8 cellular contexts compared by ENCODE assay signal in the genomic region with DNA sequence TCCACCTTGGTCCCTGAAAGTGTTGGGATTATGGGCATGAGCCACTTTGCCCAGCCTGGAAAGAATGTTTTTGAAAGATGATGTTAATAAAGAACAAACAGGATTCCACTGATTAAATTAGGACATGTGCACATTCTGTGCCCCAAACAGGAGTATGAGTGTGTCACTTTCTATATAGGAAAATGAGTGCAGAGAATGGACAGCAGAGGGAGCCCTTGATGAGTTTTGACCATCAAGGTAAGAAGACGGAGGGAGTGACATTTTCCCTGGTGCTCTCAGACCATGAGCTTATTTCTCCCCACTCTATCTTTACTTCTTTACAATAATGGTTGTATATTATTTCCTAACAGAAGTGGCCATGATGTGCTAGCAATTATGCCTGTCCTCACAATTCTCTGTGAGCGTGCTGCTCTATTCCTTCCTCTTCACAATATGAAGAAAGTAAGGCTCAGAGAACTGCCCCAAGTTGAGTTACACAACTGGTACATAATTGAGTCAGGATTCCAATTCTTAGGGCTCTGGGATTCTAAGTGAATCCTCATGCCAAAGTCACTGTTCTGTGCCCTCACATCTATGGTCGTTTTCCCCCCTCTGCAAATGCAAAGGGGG. TPM values are rescaled to one million over a fixed set of nuclear protein-coding genes. Genes with fewer than 3 reads are reported as not detected.
DNase-seq lines count a peak whose midpoint lies in the region; ATAC-seq, FAIRE-seq and TF ChIP-seq lines count a peak whose summit lies in the region.

No MANE protein-coding gene starts in this region.

- in situ Hi-C loops in K562 (cut with MboI) = loop anchor here (5.0 kb wide), 1 partner anchor 148 kb away; no protein-coding TSS in a partner anchor

- CTCF ChIA-PET in K562 (lab: Yijun Ruan, JAX; ENCODE audit: low intra/inter-chr PET ratio) = interaction anchor here (4.5 kb wide), 1 partner anchor 147 kb away, joined by 21 read pairs; no protein-coding TSS in a partner anchor

- no peak for TF ChIP-seq EP300 in K562 (IDR thresholded peaks at IDR 0.05; ENCODE audit: low read length)

- peak; percentile 46 to 60 (median 59); a peak in 5 of 6 replicates for TF ChIP-seq CTCF in K562 (IDR thresholded peaks at IDR 0.05 in 2 of 3, conservative IDR thresholded peaks at IDR 0.05 in 1 of 3; ENCODE audit: insufficient read depth in 2 of 3, low read depth in 1 of 3, low read length in 3 of 3)

- peak; percentile 77 to 91 for TF ChIP-seq RAD21 in K562 (CRISPR knock-in tag; conservative IDR thresholded peaks at IDR 0.05 in 1 of 2, IDR thresholded peaks at IDR 0.05 in 1 of 2)

- no peak for TF ChIP-seq POLR2A in K562 (conservative IDR thresholded peaks at IDR 0.05)

- DNase-seq in DMS79 (lab: John Stamatoyannopoulos, UW) (peak; percentile 55), NCI-H1048 (lab: John Stamatoyannopoulos, UW) (peak; percentile 39), SJCRH30 (peak; percentile 69 to 89), K562 (ENCODE audit: extremely low read depth in 1 of 4, low spot score in 3 of 4) (peak; percentile 41 to 75 (median 51)), iPS DF 6.9 (ENCODE audit: low read depth, low spot score) (peak; percentile 54), small intestine (peak; percentile 81), 8988T (no peak)

- no peak overlapping the region for H3K4me2 ChIP-seq in K562 (ENCODE audit: insufficient read depth, low read length)

- no peak overlapping the region for H3K9ac ChIP-seq in K562 (ENCODE audit: insufficient read depth in 1 of 2, low read depth in 2 of 2, low read length in 2 of 2)

- H3K4me1 ChIP-seq in SJCRH30 = no peaks in the 10 kb centered on the region
- H3K4me1 ChIP-seq in K562 (replicated peaks in 1 of 2; ENCODE audit: control insufficient read depth in 2 of 2, insufficient read depth in 2 of 2, low read length in 2 of 2) = no peaks in the 10 kb centered on the region; a peak in 1 of 5 replicates
- H3K4me1 ChIP-seq in iPS DF 6.9 (ENCODE audit: control insufficient read depth, insufficient read depth, low read length) = no peaks in the 10 kb centered on the region
- no peaks in the 10 kb centered on the region for H3K4me1 ChIP-seq in small intestine (ENCODE audit: control insufficient read depth in 2 of 2, insufficient read depth in 1 of 2, low read depth in 1 of 2, low read length in 1 of 2)

- H3K4me3 ChIP-seq in SJCRH30 (no peak overlapping the region), K562 (no peak overlapping the region), iPS DF 6.9 (ENCODE audit: low read length) (no peak overlapping the region), small intestine (ENCODE audit: low read depth in 1 of 2, low read length in 2 of 2) (no peak overlapping the region)

- POLR2A ChIA-PET in K562 (lab: Yijun Ruan, JAX) = interaction anchor here (1.6 kb wide), 1 partner anchor 20 kb away, joined by 4 read pairs; a partner anchor contains a TSS

- peak; percentile 70 for FAIRE-seq in K562 (lab: Jason Lieb, UNC)
- FAIRE-seq in small intestine (lab: Jason Lieb, UNC) = no peak

- no peaks in the 10 kb centered on the region for H3K79me2 ChIP-seq in K562 (ENCODE audit: control insufficient read depth, insufficient read depth, low read length)

- no peaks in the 10 kb centered on the region; the same call in 1 of the 2 replicates for H4K20me1 ChIP-seq in K562 (replicated peaks; ENCODE audit: control insufficient read depth, insufficient read depth, low read length)

- H3K27ac ChIP-seq in SJCRH30 = no peak overlapping the region
- H3K27ac ChIP-seq in K562 (ENCODE audit: extremely low read depth, low read depth, low read length) = no peak overlapping the region
- H3K27ac ChIP-seq in iPS DF 6.9 (ENCODE audit: low read length) = no peak overlapping the region
- H3K27ac ChIP-seq in small intestine (ENCODE audit: low read depth in 1 of 2, low read length in 1 of 2) = no peak overlapping the region

- H3K9me3 ChIP-seq in SJCRH30 (replicated peaks) (no peaks in the 10 kb centered on the region), K562 (replicated peaks; ENCODE audit: control insufficient read depth, insufficient read depth, low read depth, low read length) (no peaks in the 10 kb centered on the region), iPS DF 6.9 (ENCODE audit: control insufficient read depth, insufficient read depth, low read length) (no peaks in the 10 kb centered on the region), small intestine (ENCODE audit: control insufficient read depth, low read depth) (no peaks in the 10 kb centered on the region)

- 22% methylated on average over 2 of the region's 3 CpGs for WGBS in K562 (ENCODE audit: insufficient coverage, low coverage, missing lambda C conversion rate)
- no CpG with 5 or more reads among the region's 3 CpGs for WGBS in iPS DF 6.9 (ENCODE audit: insufficient coverage, insufficient read length)
- 61 to 67% (median 66%) methylated on average over 3 of the region's 3 CpGs for WGBS in small intestine, 3 donors

- intact Hi-C loops in K562 (cut with micrococcal nuclease) = loop anchor here (1.0 to 5.0 kb wide), 2 partner anchors 147 to 297 kb away; no protein-coding TSS in a partner anchor

- ATAC-seq in GM21619 (IDR thresholded peaks at IDR 0.05; ENCODE audit: unreplicated experiment) (peak; percentile 69), K562 (peak; percentile 91)

- no TSS peak for BruUV-seq in K562 (replicated peaks; lab: Mats Ljungman, UMichigan)

- H3K27me3 ChIP-seq in SJCRH30 (no peaks in the 10 kb centered on the region), K562 (ENCODE audit: control insufficient read depth in 2 of 2, insufficient read depth in 2 of 2, low read length in 2 of 2) (no peaks in the 10 kb centered on the region), iPS DF 6.9 (ENCODE audit: control insufficient read depth, insufficient read depth, low read length) (no peaks in the 10 kb centered on the region), small intestine (ENCODE audit: control insufficient read depth in 2 of 2, insufficient read depth in 2 of 2, low read length in 2 of 2) (no peaks in the 10 kb centered on the region)

- H2AFZ ChIP-seq in K562 (ENCODE audit: low read depth, low read length) = no peak overlapping the region

- H3K36me3 ChIP-seq in SJCRH30 (no peaks in the 10 kb centered on the region), K562 (ENCODE audit: control insufficient read depth, insufficient read depth, low read length) (no peaks in the 10 kb centered on the region), iPS DF 6.9 (ENCODE audit: control insufficient read depth, insufficient read depth, low read length) (no peaks in the 10 kb centered on the region), small intestine (ENCODE audit: control insufficient read depth in 2 of 2, insufficient read depth in 2 of 2, low read length in 2 of 2) (no peaks in the 10 kb centered on the region)

- H3K9me1 ChIP-seq in K562 (ENCODE audit: control insufficient read depth, insufficient read depth, low read length) = no peaks in the 10 kb centered on the region

TF ChIP-seq in K562, 482 proteins besides CTCF, POLR2A, EP300 and RAD21:
- TF ChIP-seq MTA3 (IDR thresholded peaks at IDR 0.05; ENCODE audit: borderline replicate concordance) = no peak
- TF ChIP-seq KLF16 (IDR thresholded peaks at IDR 0.05) = 0 out of 2 replicates have a peak, but pooled peaks have one; percentile 19
- TF ChIP-seq, protein P1, sequence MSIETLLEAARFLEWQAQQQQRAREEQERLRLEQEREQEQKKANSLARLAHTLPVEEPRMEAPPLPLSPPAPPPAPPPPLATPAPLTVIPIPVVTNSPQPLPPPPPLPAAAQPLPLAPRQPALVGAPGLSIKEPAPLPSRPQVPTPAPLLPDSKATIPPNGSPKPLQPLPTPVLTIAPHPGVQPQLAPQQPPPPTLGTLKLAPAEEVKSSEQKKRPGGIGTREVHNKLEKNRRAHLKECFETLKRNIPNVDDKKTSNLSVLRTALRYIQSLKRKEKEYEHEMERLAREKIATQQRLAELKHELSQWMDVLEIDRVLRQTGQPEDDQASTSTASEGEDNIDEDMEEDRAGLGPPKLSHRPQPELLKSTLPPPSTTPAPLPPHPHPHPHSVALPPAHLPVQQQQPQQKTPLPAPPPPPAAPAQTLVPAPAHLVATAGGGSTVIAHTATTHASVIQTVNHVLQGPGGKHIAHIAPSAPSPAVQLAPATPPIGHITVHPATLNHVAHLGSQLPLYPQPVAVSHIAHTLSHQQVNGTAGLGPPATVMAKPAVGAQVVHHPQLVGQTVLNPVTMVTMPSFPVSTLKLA (conservative IDR thresholded peaks at IDR 0.05) = no peak
- TF ChIP-seq RBM17 (IDR thresholded peaks at IDR 0.05; ENCODE audit: borderline replicate concordance, low read depth, low read length) = no peak
- TF ChIP-seq SMC3 (conservative IDR thresholded peaks at IDR 0.05; ENCODE audit: insufficient read depth, low read depth, low read length) = 0 out of 2 replicates have a peak, but pooled peaks have one; percentile 33

RNA-seq across cellular contexts. Expression of a gene that starts 20.6 kb away (rescaled TPM):
- total RNA-seq in SJCRH30 (2014; rRNA removed; shearing (Covaris generic)) = 4,028 and 4,913 TPM in 2 replicates
- 189 and 251 TPM in 2 replicates for total RNA-seq in K562 (2011; cell fraction: chromatin; rRNA removed; ENCODE audit: low replicate concordance)
- 470 and 540 TPM in 2 replicates for total RNA-seq in K562 (2011; cell fraction: nucleolus; rRNA removed)
- total RNA-seq in K562 (2011; cell fraction: nucleoplasm; rRNA removed) = 645 and 1,259 TPM in 2 replicates
- 1,954 and 2,610 TPM in 2 replicates for total RNA-seq in K562 (2014; rRNA removed)
- 2,970 and 2,991 TPM in 2 replicates for total RNA-seq in K562 (2014; rRNA removed; fragmentation: Illumina TruSeq; extraction: Trizol)
- 3,128 and 3,349 TPM in 2 replicates for total RNA-seq in K562 (2015; rRNA removed; fragmentation: Illumina TruSeq; extraction: Trizol)
- total RNA-seq in K562 (2021) = 2,073 and 2,273 TPM in 2 replicates
- polyA plus RNA-seq in K562 (2011; rRNA removed) = 2,373 and 2,467 TPM in 2 replicates
- polyA plus RNA-seq in K562 (2011; cell fraction: cytosol; rRNA removed) = 982 and 1,470 TPM in 2 replicates
- polyA plus RNA-seq in K562 (2011; cell fraction: nucleus; rRNA removed) = 1,025 and 1,886 TPM in 2 replicates
- polyA plus RNA-seq in K562 (2012) = 3,284 and 4,946 TPM in 2 replicates
- polyA plus RNA-seq in K562 (2014; fragmentation: Illumina TruSeq; extraction: Trizol) = 2,856 and 3,318 TPM in 2 replicates
- polyA plus RNA-seq in K562 (2014; fragmentation: Nextera tagmentation; extraction: Ambion mirVana) = 1,000 to 10,000 TPM; 2,078 to 2,436 TPM
- 1,938 and 2,430 TPM in 2 replicates for polyA plus RNA-seq in K562 (2014; rRNA removed)
- polyA minus RNA-seq in K562 (2011; rRNA and poly(A)+ RNA removed) = 655 and 700 TPM in 2 replicates
- polyA minus RNA-seq in K562 (2011; cell fraction: cytosol; rRNA and poly(A)+ RNA removed) = 685 and 976 TPM in 2 replicates
- polyA minus RNA-seq in K562 (2011; cell fraction: nucleus; rRNA and poly(A)+ RNA removed) = 201 and 409 TPM in 2 replicates
- 1,000 to 10,000 TPM; 1,824 to 4,790 (median 3,591) TPM for polyA plus RNA-seq in small intestine
